24 cellular contexts compared by ENCODE assay signal in genomic region chr5:104494043-104494442, GRCh38.
"Had no signal": no experiment of that assay in that cellular context is flagged by ENCODE, and none has a peak within 500 bp of the region (broad histone marks: within the 10 kb centered on the region; RNA-seq: fewer than 3 reads in every experiment).

No MANE protein-coding gene starts in this region.

- H3K27ac Mint-ChIP-seq: activated naive CD8-positive, alpha-beta T cell treated with anti-CD3 and anti-CD28 coated beads, Interleukin-2, amount 50 U/mL, for 24 hours; T-helper 2 cell treated with Interferon-gamma antibody and Interleukin-4, amounts not matched to agents 5 μg/mL and 100 μg/mL, for 36 hours had no signal

- H3K36me3 ChIP-seq: breast epithelium, esophagus muscularis mucosa, gastrocnemius medialis, tibial nerve had no signal

- H3K4me3 ChIP-seq: breast epithelium, esophagus muscularis mucosa, gastrocnemius medialis, tibial nerve had no signal

- DNase-seq: activated CD4-positive, alpha-beta T cell treated with anti-CD3 and anti-CD28 coated beads for 4 hours; activated CD4-positive, alpha-beta T cell treated with anti-CD3 and anti-CD28 coated beads, Interleukin-2, amount 50 U/mL, for 4 hours; activated CD4-positive, CD25-positive, alpha-beta regulatory T cell; activated CD8-positive, alpha-beta memory T cell treated with anti-CD3 and anti-CD28 coated beads for 24 hours; activated gamma-delta T cell; activated naive CD4-positive, alpha-beta T cell treated with anti-CD3 and anti-CD28 coated beads, Interleukin-2, amount 50 U/mL, for 16 hours; activated naive CD8-positive, alpha-beta T cell treated with anti-CD3 and anti-CD28 coated beads, Interleukin-2, amount 50 U/mL, for 24 hours; central memory CD4-positive, alpha-beta T cell; dermis blood vessel endothelial cell; effector CD4-positive, alpha-beta T cell; gastrocnemius medialis; glutamatergic neuron; left ventricle myocardium superior; posterior cingulate gyrus; right cardiac atrium; stimulated activated CD4-positive, alpha-beta T cell treated with anti-CD3 and anti-CD28 coated beads, Interleukin-15, amount 100 ng/mL, for 24 hours; stimulated activated CD4-positive, alpha-beta T cell treated with anti-CD3 and anti-CD28 coated beads, Interleukin-2, amount 100 ng/mL, for 24 hours; stimulated activated naive CD4-positive, alpha-beta T cell had no signal

- H3K27me3 Mint-ChIP-seq: activated naive CD8-positive, alpha-beta T cell treated with anti-CD3 and anti-CD28 coated beads, Interleukin-2, amount 50 U/mL, for 24 hours had no signal

- ATAC-seq: activated naive CD8-positive, alpha-beta T cell treated with anti-CD3 and anti-CD28 coated beads, Interleukin-2, amount 50 U/mL, for 24 hours; gastrocnemius medialis; left ventricle myocardium superior; right cardiac atrium had no signal

- H3K4me3 Mint-ChIP-seq: activated naive CD8-positive, alpha-beta T cell treated with anti-CD3 and anti-CD28 coated beads, Interleukin-2, amount 50 U/mL, for 24 hours; nephron; T-helper 2 cell treated with Interferon-gamma antibody and Interleukin-4, amounts not matched to agents 5 μg/mL and 100 μg/mL, for 36 hours had no signal

- H3K9me3 Mint-ChIP-seq: nephron had no signal

- H3K9me3 ChIP-seq: breast epithelium, esophagus muscularis mucosa, gastrocnemius medialis, tibial nerve had no signal

- FAIRE-seq: islet of Langerhans had no signal

- H3K4me1 ChIP-seq: breast epithelium, esophagus muscularis mucosa, gastrocnemius medialis, tibial nerve had no signal

- H3K4me1 Mint-ChIP-seq: activated naive CD8-positive, alpha-beta T cell treated with anti-CD3 and anti-CD28 coated beads, Interleukin-2, amount 50 U/mL, for 24 hours; nephron had no signal

- H3K27ac ChIP-seq: breast epithelium, esophagus muscularis mucosa, gastrocnemius medialis, tibial nerve had no signal

- H3K27me3 ChIP-seq: breast epithelium, esophagus muscularis mucosa, gastrocnemius medialis, tibial nerve had no signal
